Comparison of ENCODE assay signal across 8 cellular contexts in the genomic region with DNA sequence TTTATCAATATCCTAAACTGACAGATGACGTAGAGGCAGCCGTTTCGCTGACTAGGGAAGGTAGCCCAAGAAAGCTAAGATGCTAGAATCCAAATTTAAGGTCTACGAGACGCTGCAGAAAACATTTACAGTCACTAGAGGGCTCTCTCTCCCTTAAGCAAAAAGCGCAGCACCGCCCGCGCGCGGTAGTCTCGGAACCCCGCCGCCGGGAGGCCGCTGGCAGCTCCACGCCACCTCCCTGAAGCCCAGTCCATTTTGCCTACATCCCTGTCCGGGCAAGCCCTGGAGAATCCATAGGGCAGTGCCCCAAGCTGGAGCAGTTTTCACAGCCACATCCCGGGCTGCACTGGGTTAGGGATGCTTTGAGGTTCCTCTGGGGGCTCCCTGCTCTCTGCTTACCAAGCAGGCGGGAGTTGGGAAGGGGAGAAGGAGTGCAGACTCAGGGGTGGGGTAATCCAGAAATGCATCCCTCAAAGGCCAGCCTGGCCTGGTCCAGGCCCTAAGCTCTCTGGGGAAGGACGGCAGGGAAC. TPM values are rescaled to one million over a fixed set of nuclear protein-coding genes. Genes with fewer than 3 reads are reported as not detected.
DNase-seq lines count a peak whose midpoint lies in the region; ATAC-seq and TF ChIP-seq lines count a peak whose summit lies in the region.

No MANE protein-coding gene starts in this region.

- peak; percentile 6 for DNase-seq in BJ (ENCODE audit: low read depth)
- peak; percentile 48 for DNase-seq in HFFc6
- DNase-seq in NCI-H524 (lab: John Stamatoyannopoulos, UW), result peak; percentile 72 to 90
- peak; percentile 50 to 57 for DNase-seq in activated CD4-positive, alpha-beta T cell treated with anti-CD3 and anti-CD28 coated beads for 4 hours
- DNase-seq in coronary artery (ENCODE audit: low spot score), result no peak
- peak in 1 of 2 donors; percentile 88 for DNase-seq in left lung
- DNase-seq in stimulated activated CD4-positive, alpha-beta T cell treated with anti-CD3 and anti-CD28 coated beads, Interleukin-4, amount 100 ng/mL, for 4 hours, result peak; percentile 48 to 61

- ATAC-seq in left lung (peak; percentile 93), GM18505 (IDR thresholded peaks at IDR 0.05; ENCODE audit: unreplicated experiment) (no peak)

- H3K9me3 Mint-ChIP-seq in HFFc6, result no peaks in the 10 kb centered on the region

- POLR2A ChIA-PET in BJ (lab: Charles Lee), result interaction anchor here (1.1 kb wide), 1 partner anchor 225 kb away, joined by 4 read pairs; a partner anchor contains a TSS

- H3K27me3 Mint-ChIP-seq in HFFc6 (ENCODE audit: insufficient read depth), result peaks cover 60% of the 10 kb centered on the region

- H3K36me3 ChIP-seq in BJ (ENCODE audit: control insufficient read depth, insufficient read depth, low read length) (no peaks in the 10 kb centered on the region), left lung (no peaks in the 10 kb centered on the region)

- CTCF ChIA-PET in BJ (lab: Yijun Ruan, JAX), result interaction anchor here (0.7 to 7.2 kb wide), 54 partner anchors 9 to 457 kb away, joined by 3 to 154 read pairs (median 5); no protein-coding TSS in a partner anchor

- H3K4me3 ChIP-seq in BJ (ENCODE audit: low read depth, low read length), result no peak overlapping the region
- H3K4me3 ChIP-seq in coronary artery, result peak overlapping the region; percentile 50
- H3K4me3 ChIP-seq in left lung, result no peak overlapping the region

- peaks cover 58% of the 10 kb centered on the region for H3K27me3 ChIP-seq in BJ (ENCODE audit: control insufficient read depth, insufficient read depth, low read length)
- peaks cover 63 to 98% of the 10 kb centered on the region in 2 donors for H3K27me3 ChIP-seq in left lung

- peaks cover 7 to 37% of the 10 kb centered on the region in 2 donors for H3K4me1 ChIP-seq in left lung

- TF ChIP-seq CTCF in BJ (IDR thresholded peaks at IDR 0.05; ENCODE audit: insufficient read depth, low read depth, low read length) (peak; percentile 83), HFFc6 (IDR thresholded peaks at IDR 0.05) (peak; percentile 85), coronary artery (IDR thresholded peaks at IDR 0.05) (peak; percentile 71), left lung (IDR thresholded peaks at IDR 0.05) (peak; percentile 39 to 68)

- no peak overlapping the region for H3K27ac Mint-ChIP-seq in HFFc6

- intact Hi-C loops in left lung (cut with DNase I), result loop anchor here in 1 of 2 donors (5.0 to 10.0 kb wide), 2 partner anchors 91 to 168 kb away; no protein-coding TSS in a partner anchor

- H3K4me3 Mint-ChIP-seq in HFFc6, result no peak overlapping the region

- no peaks in the 10 kb centered on the region for H3K4me1 Mint-ChIP-seq in HFFc6 (ENCODE audit: low read depth)

- H3K9me3 ChIP-seq in left lung, result no peaks in the 10 kb centered on the region

- no peak for TF ChIP-seq POLR2A in GM18505 (IDR thresholded peaks at IDR 0.05; ENCODE audit: borderline replicate concordance, extremely low read depth, insufficient read depth, insufficient read length)

- H3K27ac ChIP-seq in coronary artery (no peak overlapping the region), left lung (no peak overlapping the region)

- H3K36me3 Mint-ChIP-seq in HFFc6 (ENCODE audit: low read depth), result no peaks in the 10 kb centered on the region

RNA-seq across cellular contexts. Expression of a gene that starts 1.5 kb away (rescaled TPM):
- polyA plus RNA-seq in BJ (2011; rRNA removed), result not detected in 2 replicates
- not detected in 2 replicates for polyA minus RNA-seq in BJ (2011; rRNA and poly(A)+ RNA removed)
- not detected for total RNA-seq in HFFc6 (2021; fragmentation: NEBNext Ultra II Directional; extraction: Animal tissue kit (Norgen Biotek cat#: 25700))
- total RNA-seq in left lung, result not detected
